In the genomic region with DNA sequence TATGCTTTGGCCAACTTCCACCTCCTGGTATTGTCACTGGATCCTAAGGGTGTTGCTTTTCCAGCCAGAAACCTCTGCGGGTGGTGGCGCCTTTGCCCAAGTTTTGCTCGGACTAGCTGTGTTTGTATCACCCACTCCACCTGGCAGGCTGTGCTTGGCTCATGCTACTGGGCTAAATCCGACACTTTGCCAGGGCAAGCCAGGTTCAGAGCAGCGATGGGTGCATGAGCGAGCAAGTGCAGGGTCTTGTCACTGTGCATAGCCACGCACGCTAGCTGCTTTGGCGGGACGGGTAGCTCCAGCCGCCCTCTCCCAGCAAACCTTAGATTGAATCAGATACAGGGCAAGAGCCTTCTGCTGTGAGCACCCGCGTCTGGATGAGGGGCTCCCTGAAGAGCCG, we compare ENCODE assay signal across 21 cellular contexts.
"Had no signal": no experiment of that assay in that cellular context is flagged by ENCODE, and none has a peak within 500 bp of the region (broad histone marks: within the 10 kb centered on the region; RNA-seq: fewer than 3 reads in every experiment).

No MANE protein-coding gene starts in this region.

- H3K36me3 Mint-ChIP-seq: activated naive CD4-positive, alpha-beta T cell treated with anti-CD3 and anti-CD28 coated beads, Interleukin-2, amount 50 U/mL, for 24 hours had no signal

- H3K79me2 ChIP-seq: hepatocyte had no signal

- H2AFZ ChIP-seq: hepatocyte had no signal

- H3K27ac ChIP-seq: hepatocyte, tibial nerve, uterus, WERI-Rb-1 had no signal

- H3K4me3 Mint-ChIP-seq: activated naive CD4-positive, alpha-beta T cell treated with anti-CD3 and anti-CD28 coated beads, Interleukin-2, amount 50 U/mL, for 24 hours; activated T-cell treated with anti-CD3 and anti-CD28 coated beads, Interleukin-2, amount 50 U/mL, for 72 hours; dendritic cell treated with granulocyte-macrophage colony-stimulating factor and Interleukin-4, amounts not matched to agents 40 ng/mL and 50 ng/mL, for 4 days; nephron progenitor cell had no signal

- H3K27me3 ChIP-seq: hepatocyte, tibial nerve, uterus had no signal

- FAIRE-seq: astrocyte, bronchial epithelial cell had no signal

- H3K9me3 Mint-ChIP-seq: activated naive CD4-positive, alpha-beta T cell treated with anti-CD3 and anti-CD28 coated beads, Interleukin-2, amount 50 U/mL, for 24 hours had no signal

- H3K4me3 ChIP-seq: hepatocyte, tibial nerve, uterus had no signal

- H3K9me3 ChIP-seq: tibial nerve, uterus had no signal

- ATAC-seq: activated T-cell treated with anti-CD3 and anti-CD28 coated beads, Interleukin-2, amount 50 U/mL, for 72 hours; left lobe of liver; stimulated activated naive CD8-positive, alpha-beta T cell treated with anti-CD3 and anti-CD28 coated beads, Interleukin-15, Interleukin-2, amounts not matched to agents 100 U/mL and 50 U/mL, for 24 hours had no signal

- DNase-seq: activated CD4-positive, alpha-beta T cell treated with anti-CD3 and anti-CD28 coated beads for 1 hour; activated gamma-delta T cell; activated T-cell treated with anti-CD3 and anti-CD28 coated beads, Interleukin-2, amount 50 U/mL, for 72 hours; effector memory CD4-positive, alpha-beta T cell; islet precursor cell; mammary epithelial cell; nephron progenitor cell; occipital lobe; retina; stimulated activated CD4-positive, alpha-beta T cell treated with anti-CD3 and anti-CD28 coated beads, Interleukin-2, amount 100 ng/mL, for 24 hours; stimulated activated naive CD8-positive, alpha-beta T cell treated with anti-CD3 and anti-CD28 coated beads, Interleukin-15, Interleukin-2, amounts not matched to agents 100 U/mL and 50 U/mL, for 24 hours; substantia nigra; uterus; WERI-Rb-1 had no signal

- H3K4me1 Mint-ChIP-seq: activated naive CD4-positive, alpha-beta T cell treated with anti-CD3 and anti-CD28 coated beads, Interleukin-2, amount 50 U/mL, for 24 hours; nephron progenitor cell had no signal

- H3K4me1 ChIP-seq: tibial nerve, uterus had no signal

- H3K36me3 ChIP-seq: tibial nerve, uterus, WERI-Rb-1 had no signal

- H3K27ac Mint-ChIP-seq: activated naive CD4-positive, alpha-beta T cell treated with anti-CD3 and anti-CD28 coated beads, Interleukin-2, amount 50 U/mL, for 24 hours; activated T-cell treated with anti-CD3 and anti-CD28 coated beads, Interleukin-2, amount 50 U/mL, for 72 hours; dendritic cell treated with granulocyte-macrophage colony-stimulating factor and Interleukin-4, amounts not matched to agents 40 ng/mL and 50 ng/mL, for 4 days; nephron progenitor cell had no signal

- H3K4me2 ChIP-seq: hepatocyte had no signal

- H3K27me3 Mint-ChIP-seq: activated naive CD4-positive, alpha-beta T cell treated with anti-CD3 and anti-CD28 coated beads, Interleukin-2, amount 50 U/mL, for 24 hours; dendritic cell treated with granulocyte-macrophage colony-stimulating factor and Interleukin-4, amounts not matched to agents 40 ng/mL and 50 ng/mL, for 4 days had no signal
